In the genomic region with DNA sequence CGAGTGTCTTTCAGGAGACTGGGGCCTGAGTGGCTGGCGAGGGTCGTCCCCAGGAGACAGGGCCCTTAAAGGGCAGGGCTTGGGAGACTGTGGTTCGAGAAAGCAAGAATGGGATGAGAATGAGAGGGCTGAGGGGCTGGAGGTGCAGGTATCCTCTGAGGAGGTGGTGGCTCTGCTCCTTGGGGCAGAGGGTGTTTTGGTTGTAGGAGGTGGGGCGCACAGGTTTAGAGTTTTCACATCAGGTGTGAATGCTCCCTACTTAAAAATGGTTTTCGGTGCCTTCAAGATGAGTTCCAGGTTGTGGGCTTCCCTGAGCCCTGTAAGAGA, we compare ENCODE assay signal across 8 cellular contexts.
DNase-seq lines count a peak whose midpoint lies in the region; ATAC-seq and TF ChIP-seq lines count a peak whose summit lies in the region.

No MANE protein-coding gene starts in this region.

- TF ChIP-seq POLR2A in NB4 (IDR thresholded peaks at IDR 0.05; ENCODE audit: extremely low read depth, insufficient read length), result no peak

- H3K9ac ChIP-seq in endocrine pancreas (ENCODE audit: control insufficient read depth, insufficient read depth, low read length), result peak overlapping the region; percentile 89

- H3K9me3 ChIP-seq in DOHH2 (ENCODE audit: control insufficient read depth, insufficient read depth, low read length) (no peaks in the 10 kb centered on the region), endocrine pancreas (ENCODE audit: control insufficient read depth, low read length) (no peaks in the 10 kb centered on the region), neutrophil (no peaks in the 10 kb centered on the region)

- no peak for TF ChIP-seq CTCF in DOHH2 (IDR thresholded peaks at IDR 0.05; ENCODE audit: low read depth, low read length, poor library complexity, severe bottlenecking)
- TF ChIP-seq CTCF in NB4 (IDR thresholded peaks at IDR 0.05; ENCODE audit: low read depth, low read length), result no peak
- no peak for TF ChIP-seq CTCF in neutrophil (IDR thresholded peaks at IDR 0.05)

- no peaks in the 10 kb centered on the region for H4K20me1 ChIP-seq in DOHH2 (ENCODE audit: control insufficient read depth, insufficient read depth, low read depth, low read length)

- ATAC-seq in HG03521 (IDR thresholded peaks at IDR 0.05; ENCODE audit: unreplicated experiment) (no peak), HG03159 (IDR thresholded peaks at IDR 0.05; ENCODE audit: unreplicated experiment) (no peak)

- no peaks in the 10 kb centered on the region for H3K79me2 ChIP-seq in DOHH2 (ENCODE audit: control insufficient read depth, low read length)

- no peak for DNase-seq in NB4 (ENCODE audit: low read depth)
- DNase-seq in SW480 (ENCODE audit: low spot score), result no peak
- DNase-seq in NCI-H1048 (lab: John Stamatoyannopoulos, UW), result no peak

- H3K27ac ChIP-seq in DOHH2 (ENCODE audit: low read depth, low read length), result no peak overlapping the region
- H3K27ac ChIP-seq in neutrophil, result peak overlapping the region; percentile 95

- peaks cover 11% of the 10 kb centered on the region for H3K4me1 ChIP-seq in DOHH2 (ENCODE audit: control insufficient read depth, low read length)
- peaks cover 4% of the 10 kb centered on the region for H3K4me1 ChIP-seq in endocrine pancreas (ENCODE audit: control insufficient read depth, insufficient read depth, low read length)
- H3K4me1 ChIP-seq in neutrophil (ENCODE audit: control insufficient read depth in 1 of 2, insufficient read depth in 1 of 2, low read depth in 1 of 2, low read length in 1 of 2), result peaks cover 16% of the 10 kb centered on the region in 2 experiments

- H3K9me2 ChIP-seq in DOHH2 (replicated peaks; ENCODE audit: control insufficient read depth, low read length), result no peaks in the 10 kb centered on the region

- peak overlapping the region; percentile 85 for H3K4me2 ChIP-seq in DOHH2 (ENCODE audit: low read length)

- H3K4me3 ChIP-seq in DOHH2 (ENCODE audit: low read length) (peak overlapping the region; percentile 82), NB4 (ENCODE audit: low read depth, low read length) (peak overlapping the region; percentile 96), endocrine pancreas (ENCODE audit: control insufficient read depth, insufficient read depth, low read length) (peak overlapping the region; percentile 82), neutrophil (ENCODE audit: low read depth in 1 of 2, low read length in 1 of 2) (peak overlapping the region; percentile 90 to 91)

- no peaks in the 10 kb centered on the region for H3F3A ChIP-seq in DOHH2 (ENCODE audit: control insufficient read depth, insufficient read depth)

- H3K27me3 ChIP-seq in DOHH2 (ENCODE audit: control insufficient read depth, low read length) (no peaks in the 10 kb centered on the region), endocrine pancreas (ENCODE audit: control insufficient read depth, insufficient read depth, low read length) (no peaks in the 10 kb centered on the region), neutrophil (no peaks in the 10 kb centered on the region)

- no peaks in the 10 kb centered on the region for H3K36me3 ChIP-seq in DOHH2 (ENCODE audit: control insufficient read depth, low read length)
- H3K36me3 ChIP-seq in endocrine pancreas (ENCODE audit: control insufficient read depth, insufficient read depth, low read length), result no peaks in the 10 kb centered on the region
- peaks cover 13% of the 10 kb centered on the region for H3K36me3 ChIP-seq in neutrophil
